Comparison of ENCODE assay signal across 19 cellular contexts in genomic region chr12:105201389-105201788, GRCh38. TPM values are rescaled to one million over a fixed set of nuclear protein-coding genes. Genes with fewer than 3 reads are reported as not detected.
DNase-seq lines count a peak whose midpoint lies in the region; TF ChIP-seq lines count a peak whose summit lies in the region.
"Had no signal": no experiment of that assay in that cellular context is flagged by ENCODE, and none has a peak within 500 bp of the region (broad histone marks: within the 10 kb centered on the region; RNA-seq: fewer than 3 reads in every experiment).

No MANE protein-coding gene starts in this region.

- H3K36me3 Mint-ChIP-seq in activated CD4-positive, alpha-beta memory T cell treated with anti-CD3 and anti-CD28 coated beads for 36 hours, result peaks cover 18% of the 10 kb centered on the region
- peaks cover 23% of the 10 kb centered on the region for H3K36me3 Mint-ChIP-seq in activated CD4-positive, alpha-beta memory T cell treated with anti-CD3 and anti-CD28 coated beads, Interleukin-2, amount 10 ng/mL, durations not matched to agents 7 days and 5 days (ENCODE audit: low read depth)
- H3K36me3 Mint-ChIP-seq in HFFc6 (ENCODE audit: low read depth) (peaks cover 76% of the 10 kb centered on the region), neural crest cell (ENCODE audit: low read depth) (peaks cover 15% of the 10 kb centered on the region)

- CTCF ChIA-PET in activated CD4-positive, alpha-beta memory T cell treated with anti-CD3 and anti-CD28 coated beads for 36 hours (lab: Charles Lee), result no interaction called here
- CTCF ChIA-PET in activated CD4-positive, alpha-beta memory T cell treated with anti-CD3 and anti-CD28 coated beads, Interleukin-2, amount 10 ng/mL, durations not matched to agents 7 days and 5 days (lab: Charles Lee), result interaction anchor here (1.2 kb wide), 1 partner anchor 14 kb away, joined by 3 read pairs; no protein-coding TSS in a partner anchor

- H3K4me1 Mint-ChIP-seq in activated CD4-positive, alpha-beta memory T cell treated with anti-CD3 and anti-CD28 coated beads for 36 hours (ENCODE audit: low read depth), result peaks cover 21% of the 10 kb centered on the region
- H3K4me1 Mint-ChIP-seq in activated CD4-positive, alpha-beta memory T cell treated with anti-CD3 and anti-CD28 coated beads, Interleukin-2, amount 10 ng/mL, durations not matched to agents 7 days and 5 days, result peaks cover 2% of the 10 kb centered on the region
- H3K4me1 Mint-ChIP-seq in HFFc6 (ENCODE audit: low read depth) (peaks cover 65% of the 10 kb centered on the region), neural crest cell (peaks cover 3% of the 10 kb centered on the region)

- H3K4me3 Mint-ChIP-seq in activated CD4-positive, alpha-beta memory T cell treated with anti-CD3 and anti-CD28 coated beads for 36 hours, result no peak overlapping the region
- no peak overlapping the region for H3K4me3 Mint-ChIP-seq in activated CD4-positive, alpha-beta memory T cell treated with anti-CD3 and anti-CD28 coated beads, Interleukin-2, amount 10 ng/mL, durations not matched to agents 7 days and 5 days
- H3K4me3 Mint-ChIP-seq in HFFc6 (no peak overlapping the region), neural crest cell (no peak overlapping the region)

- peak overlapping the region; percentile 18 for H3K27ac Mint-ChIP-seq in activated CD4-positive, alpha-beta memory T cell treated with anti-CD3 and anti-CD28 coated beads for 36 hours
- no peak overlapping the region for H3K27ac Mint-ChIP-seq in activated CD4-positive, alpha-beta memory T cell treated with anti-CD3 and anti-CD28 coated beads, Interleukin-2, amount 10 ng/mL, durations not matched to agents 7 days and 5 days
- H3K27ac Mint-ChIP-seq in HFFc6, result peak overlapping the region; percentile 40; the same call in 1 of the 2 replicates
- H3K27ac Mint-ChIP-seq in neural crest cell (ENCODE audit: unreplicated experiment), result peak overlapping the region; percentile 50

- no peak overlapping the region for H3K4me3 ChIP-seq in choroid plexus epithelial cell (ENCODE audit: low read depth, low read length)
- H3K4me3 ChIP-seq: GM12878 had no signal

- H3K9me3 Mint-ChIP-seq in activated CD4-positive, alpha-beta memory T cell treated with anti-CD3 and anti-CD28 coated beads for 36 hours, result no peaks in the 10 kb centered on the region
- no peaks in the 10 kb centered on the region for H3K9me3 Mint-ChIP-seq in activated CD4-positive, alpha-beta memory T cell treated with anti-CD3 and anti-CD28 coated beads, Interleukin-2, amount 10 ng/mL, durations not matched to agents 7 days and 5 days
- no peaks in the 10 kb centered on the region for H3K9me3 Mint-ChIP-seq in HFFc6
- H3K9me3 Mint-ChIP-seq in neural crest cell, result no peaks in the 10 kb centered on the region

- POLR2A ChIA-PET in activated CD4-positive, alpha-beta memory T cell treated with anti-CD3 and anti-CD28 coated beads for 36 hours (lab: Charles Lee), result no interaction called here
- POLR2A ChIA-PET in activated CD4-positive, alpha-beta memory T cell treated with anti-CD3 and anti-CD28 coated beads, Interleukin-2, amount 10 ng/mL, durations not matched to agents 7 days and 5 days (lab: Charles Lee), result interaction anchor here (1.0 kb wide), 1 partner anchor 19 kb away, joined by 3 read pairs; no protein-coding TSS in a partner anchor

- TF ChIP-seq CTCF in HFFc6 (IDR thresholded peaks at IDR 0.05) (no peak), choroid plexus epithelial cell (conservative IDR thresholded peaks at IDR 0.05; ENCODE audit: low read depth, low read length) (no peak), neural crest cell (conservative IDR thresholded peaks at IDR 0.05) (no peak)

- intact Hi-C loops in activated CD4-positive, alpha-beta memory T cell treated with anti-CD3 and anti-CD28 coated beads for 36 hours (cut with micrococcal nuclease), result no loop called here

- no peaks in the 10 kb centered on the region for H3K27me3 Mint-ChIP-seq in activated CD4-positive, alpha-beta memory T cell treated with anti-CD3 and anti-CD28 coated beads for 36 hours
- H3K27me3 Mint-ChIP-seq in activated CD4-positive, alpha-beta memory T cell treated with anti-CD3 and anti-CD28 coated beads, Interleukin-2, amount 10 ng/mL, durations not matched to agents 7 days and 5 days, result no peaks in the 10 kb centered on the region
- H3K27me3 Mint-ChIP-seq in HFFc6 (ENCODE audit: insufficient read depth), result peaks cover 11% of the 10 kb centered on the region
- no peaks in the 10 kb centered on the region for H3K27me3 Mint-ChIP-seq in neural crest cell (ENCODE audit: low read depth)

- no peak for DNase-seq in activated CD4-positive, alpha-beta memory T cell treated with anti-CD3 and anti-CD28 coated beads for 36 hours
- no peak for DNase-seq in activated CD4-positive, alpha-beta memory T cell treated with anti-CD3 and anti-CD28 coated beads, Interleukin-2, amount 10 ng/mL, durations not matched to agents 7 days and 5 days
- no peak for DNase-seq in HFFc6
- peak; percentile 41 for DNase-seq in choroid plexus epithelial cell (ENCODE audit: low read depth)
- no peak for DNase-seq in neural crest cell (ENCODE audit: low read depth, low spot score)
- DNase-seq in GOT3 (lab: John Stamatoyannopoulos, UW), result no peak
- DNase-seq in NCI-H524 treated with DMSO at 0.1 percent for 48 hours (lab: John Stamatoyannopoulos, UW), result no peak
- no peak for DNase-seq in superior temporal gyrus (ENCODE audit: extremely low spot score)
- DNase-seq: 8988T; Caco-2; DMS53; KBM-7; NCI-H1092; NCI-H2107; NCI-H226; NCI-H526 treated with DMSO at 0.1 percent for 48 hours; NK-92 treated with Interleukin-12 subunit alpha and Interleukin-12 subunit beta, amount 100 ng/mL, for 24 hours; OCI-M1 had no signal

RNA-seq across cellular contexts. Expression of gene APPL2, which starts 34.6 kb away (rescaled TPM):
- 10 to 100 TPM; 21.4 to 21.5 TPM for total RNA-seq in activated CD4-positive, alpha-beta memory T cell treated with anti-CD3 and anti-CD28 coated beads for 36 hours
- total RNA-seq in activated CD4-positive, alpha-beta memory T cell treated with anti-CD3 and anti-CD28 coated beads, Interleukin-2, amount 10 ng/mL, durations not matched to agents 7 days and 5 days, result 10 to 100 TPM; 32.2 to 34.2 TPM
- total RNA-seq in HFFc6 (2021; fragmentation: NEBNext Ultra II Directional; extraction: Animal tissue kit (Norgen Biotek cat#: 25700)), result 10 to 100 TPM; 67.9 to 98.4 (median 87.8) TPM
- total RNA-seq in neural crest cell, result 51.2 and 51.8 TPM in 2 replicates
